9 cellular contexts compared by ENCODE assay signal in the genomic region with DNA sequence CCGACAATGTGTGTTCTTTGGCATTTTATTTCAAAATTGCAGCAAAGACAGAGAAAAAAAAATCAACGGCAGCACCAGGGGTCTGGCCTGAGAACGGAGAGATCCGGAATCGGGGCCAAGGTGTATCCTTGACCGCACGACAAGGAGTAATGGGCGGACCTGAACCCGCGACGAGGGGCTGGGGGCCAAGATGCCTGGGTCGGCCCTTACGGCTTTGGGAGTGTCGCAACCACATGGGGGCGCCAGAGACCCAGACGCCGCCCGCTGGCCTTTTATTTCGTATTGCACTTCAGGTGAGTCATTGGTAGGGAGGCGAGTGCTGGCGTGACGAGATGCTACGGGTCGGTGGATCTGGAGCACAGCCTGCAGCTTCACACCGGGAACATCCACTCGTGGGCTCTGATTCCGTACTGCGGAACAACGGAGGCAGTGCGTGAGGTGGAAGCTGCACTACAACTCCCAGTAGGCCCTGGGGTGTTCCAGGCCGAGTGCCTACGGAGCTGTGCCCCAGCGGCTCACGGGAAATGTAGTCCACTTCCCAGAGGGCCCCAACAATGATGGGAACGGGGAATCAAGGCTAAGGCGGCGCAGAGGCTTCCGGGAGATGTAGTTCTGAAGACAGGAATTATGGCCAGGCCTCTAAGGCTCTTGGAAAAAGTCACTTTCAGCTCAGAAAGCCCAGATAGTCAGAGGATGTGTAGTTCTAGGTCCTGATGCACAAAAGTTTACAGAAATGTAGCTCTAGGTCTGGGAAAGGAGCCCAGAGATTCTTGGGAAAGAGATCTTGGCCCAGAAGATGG. TPM values are rescaled to one million over a fixed set of nuclear protein-coding genes. Genes with fewer than 3 reads are reported as not detected.
DNase-seq lines count a peak whose midpoint lies in the region; ATAC-seq, FAIRE-seq and TF ChIP-seq lines count a peak whose summit lies in the region.
"Had no signal": no experiment of that assay in that cellular context is flagged by ENCODE, and none has a peak within 500 bp of the region (broad histone marks: within the 10 kb centered on the region; RNA-seq: fewer than 3 reads in every experiment).

No MANE protein-coding gene starts in this region.

- peak; percentile 93 for TF ChIP-seq RAD21 in HepG2 (CRISPR knock-in tag; IDR thresholded peaks at IDR 0.05)

- H3K36me3 ChIP-seq in HepG2 (replicated peaks in 1 of 2; ENCODE audit: control insufficient read depth in 1 of 2, insufficient read depth in 2 of 2, low read length in 2 of 2), result no peaks in the 10 kb centered on the region

- peaks cover 29% of the 10 kb centered on the region for H3K4me1 ChIP-seq in HepG2 (ENCODE audit: insufficient read depth, low read length)

- intact Hi-C loops in HepG2 (cut with micrococcal nuclease; ENCODE audit: unreplicated experiment), result loop anchor here (1.0 kb wide), 1 partner anchor 40 kb away; no protein-coding TSS in a partner anchor

- ATAC-seq in HG03460 (IDR thresholded peaks at IDR 0.05; ENCODE audit: unreplicated experiment), result peak; percentile 85
- ATAC-seq in HepG2, result peak; percentile 91

- H3K9ac ChIP-seq in HepG2 (ENCODE audit: insufficient read depth, low read depth, low read length), result peak overlapping the region; percentile 61

- H4K20me1 ChIP-seq in HepG2 (ENCODE audit: insufficient read depth, low read length), result no peaks in the 10 kb centered on the region

- H2AFZ ChIP-seq in HepG2 (ENCODE audit: low read length), result no peak overlapping the region

- POLR2A ChIA-PET in HepG2 (lab: Yijun Ruan, JAX), result interaction anchor here (0.9 to 2.3 kb wide), 8 partner anchors 11 to 175 kb away, joined by 3 to 53 read pairs (median 4); partner anchors contain the start of gene PPP1R15A

- no peak for TF ChIP-seq EP300 in HepG2 (IDR thresholded peaks at IDR 0.05; ENCODE audit: low read depth in 2 of 2, low read length in 2 of 2)
- TF ChIP-seq EP300 in HepG2 (CRISPR knock-in tag; IDR thresholded peaks at IDR 0.05; ENCODE audit: borderline replicate concordance), result no peak

- H3K4me2 ChIP-seq in HepG2 (ENCODE audit: low read depth, low read length), result peak overlapping the region; percentile 61

- WGBS in HepG2 (ENCODE audit: low lambda C conversion rate), result 48% methylated on average over 23 of the region's 38 CpGs

- CTCF ChIA-PET in HepG2 (lab: Yijun Ruan, JAX; ENCODE audit: low intra/inter-chr PET ratio, low total read pairs), result interaction anchor here (0.8 to 1.1 kb wide), 4 partner anchors 40 to 47 kb away, joined by 3 to 7 read pairs (median 4); partner anchors contain the start of gene HSD17B14

- H3K4me3 ChIP-seq in HepG2 (replicated peaks in 1 of 3; ENCODE audit: insufficient read depth in 1 of 3, low read depth in 2 of 3, low read length in 3 of 3), result peak overlapping the region; percentile 39 to 80 (median 59)

- DNase-seq in AML-193 (lab: John Stamatoyannopoulos, UW), result peak; percentile 52 to 62
- peak; percentile 93 for DNase-seq in GM19239 (ENCODE audit: insufficient read length, low spot score)
- DNase-seq in NCI-H69 (lab: John Stamatoyannopoulos, UW), result peak; percentile 97
- peak; percentile 68 to 74 for DNase-seq in activated CD4-positive, alpha-beta T cell treated with anti-CD3 and anti-CD28 coated beads, Interleukin-2, amount 50 U/mL, for 24 hours (ENCODE audit: low read depth in 1 of 2, low spot score in 1 of 2)
- peak; percentile 96 for DNase-seq in dermis blood vessel endothelial cell
- DNase-seq in HepG2 (ENCODE audit: low spot score), result peak; percentile 79
- DNase-seq in stimulated activated CD4-positive, alpha-beta T cell treated with anti-CD3 and anti-CD28 coated beads, Interleukin-2, amount 100 ng/mL, for 4 hours (ENCODE audit: low read depth), result peak; percentile 72

- H3K27me3 ChIP-seq in HepG2 (ENCODE audit: control insufficient read depth in 1 of 2, insufficient read depth in 2 of 2, low read length in 2 of 2), result no peaks in the 10 kb centered on the region

- peak in 1 of 2 experiments; percentile 39; a peak in 1 of 4 replicates for TF ChIP-seq POLR2A in HepG2 (IDR thresholded peaks at IDR 0.05; ENCODE audit: insufficient read depth in 1 of 2, low read depth in 2 of 2, low read length in 2 of 2)

- in situ Hi-C loops in HepG2 (cut with HindIII; ENCODE audit: extremely low pct_ligation_motif_present, low pct_unique_long_range_greater_than_20kb), result loop anchor here (5.0 kb wide), 1 partner anchor 42 kb away; the partner anchor contains the start of gene HSD17B14

- no TSS peak for BruUV-seq in HepG2 (replicated peaks; lab: Mats Ljungman, UMichigan)

- FAIRE-seq in GM19239 (lab: Jason Lieb, UNC) (peak; percentile 98), HepG2 (lab: Jason Lieb, UNC) (peak; percentile 83)

- H3K27ac ChIP-seq in HepG2 (ENCODE audit: extremely low read length, insufficient read depth, low read length), result no peak overlapping the region

- no peaks in the 10 kb centered on the region for H3K9me3 ChIP-seq in HepG2 (ENCODE audit: low read length)

- H3K79me2 ChIP-seq in HepG2 (ENCODE audit: insufficient read depth, low read length), result no peaks in the 10 kb centered on the region

- peak; percentile 97 for TF ChIP-seq CTCF in HepG2 (CRISPR knock-in tag; IDR thresholded peaks at IDR 0.05)

RNA-seq across cellular contexts. Expression of gene BCAT2, which starts 15.6 kb away (rescaled TPM):
- total RNA-seq in dermis blood vessel endothelial cell (40.7 and 56.7 TPM in 2 replicates), HepG2 (2016; rRNA removed; fragmentation: Illumina TruSeq; extraction: Trizol) (2.3 and 2.5 TPM in 2 replicates)
- 3.4 and 4.0 TPM in 2 replicates for total RNA-seq in HepG2 (2016; cell fraction: cytosol; rRNA removed; fragmentation: Illumina TruSeq; extraction: Trizol; ENCODE audit: low read depth)
- total RNA-seq in HepG2 (2016; cell fraction: insoluble cytoplasmic fraction; rRNA removed; fragmentation: Illumina TruSeq; extraction: Trizol), result 1.8 and 2.8 TPM in 2 replicates
- total RNA-seq in HepG2 (2016; cell fraction: membrane; rRNA removed; fragmentation: Illumina TruSeq; extraction: Trizol), result 4.9 and 6.9 TPM in 2 replicates
- 2.2 and 2.5 TPM in 2 replicates for total RNA-seq in HepG2 (2016; cell fraction: nucleus; rRNA removed; fragmentation: Illumina TruSeq; extraction: Trizol)
- polyA plus RNA-seq in HepG2 (2011; rRNA removed), result 3.6 TPM in 2 replicates
- 2.4 and 3.8 TPM in 2 replicates for polyA plus RNA-seq in HepG2 (2011; cell fraction: cytosol; rRNA removed)
- 4.8 and 5.7 TPM in 2 replicates for polyA plus RNA-seq in HepG2 (2011; cell fraction: nucleus; rRNA removed)
- 4.0 and 5.0 TPM in 2 replicates for polyA plus RNA-seq in HepG2 (2012)
- 4.8 and 6.1 TPM in 2 replicates for polyA plus RNA-seq in HepG2 (2016; cell fraction: cytosol; fragmentation: Illumina TruSeq; extraction: Trizol; ENCODE audit: low read depth)
- 2.6 and 3.5 TPM in 2 replicates for polyA plus RNA-seq in HepG2 (2016; cell fraction: insoluble cytoplasmic fraction; fragmentation: Illumina TruSeq; extraction: Trizol; ENCODE audit: low read depth)
- 6.4 and 7.9 TPM in 2 replicates for polyA plus RNA-seq in HepG2 (2016; cell fraction: membrane; fragmentation: Illumina TruSeq; extraction: Trizol; ENCODE audit: low read depth)
- polyA plus RNA-seq in HepG2 (2016; cell fraction: nucleus; fragmentation: Illumina TruSeq; extraction: Trizol; ENCODE audit: insufficient read depth, low read depth), result 2.4 and 5.2 TPM in 2 replicates
- polyA minus RNA-seq in HepG2 (2011; rRNA and poly(A)+ RNA removed; ENCODE audit: low replicate concordance), result 4.1 and 65.2 TPM in 2 replicates
- polyA minus RNA-seq in HepG2 (2011; cell fraction: cytosol; rRNA and poly(A)+ RNA removed), result 1.6 and 1.9 TPM in 2 replicates
- 1.6 and 2.3 TPM in 2 replicates for polyA minus RNA-seq in HepG2 (2011; cell fraction: nucleus; rRNA and poly(A)+ RNA removed)

RNA-seq across cellular contexts. Expression of gene FGF21, which starts 39.9 kb away (rescaled TPM):
- total RNA-seq in dermis blood vessel endothelial cell, result not detected in 2 replicates
- total RNA-seq in HepG2 (2016; rRNA removed; fragmentation: Illumina TruSeq; extraction: Trizol), result not detected in 2 replicates
- total RNA-seq in HepG2 (2016; cell fraction: cytosol; rRNA removed; fragmentation: Illumina TruSeq; extraction: Trizol; ENCODE audit: low read depth), result not detected in 2 replicates
- total RNA-seq in HepG2 (2016; cell fraction: insoluble cytoplasmic fraction; rRNA removed; fragmentation: Illumina TruSeq; extraction: Trizol), result not detected in 2 replicates
- not detected in 2 replicates for total RNA-seq in HepG2 (2016; cell fraction: membrane; rRNA removed; fragmentation: Illumina TruSeq; extraction: Trizol)
- not detected in 2 replicates for total RNA-seq in HepG2 (2016; cell fraction: nucleus; rRNA removed; fragmentation: Illumina TruSeq; extraction: Trizol)
- 0.17 TPM in 2 replicates for polyA plus RNA-seq in HepG2 (2011; rRNA removed)
- polyA plus RNA-seq in HepG2 (2011; cell fraction: cytosol; rRNA removed), result 0.08 and 0.12 TPM in 2 replicates
- polyA plus RNA-seq in HepG2 (2011; cell fraction: nucleus; rRNA removed), result 0.26 and 0.39 TPM in 2 replicates
- 0.60 TPM in 1 of 2 replicates, not detected in the other for polyA plus RNA-seq in HepG2 (2012)
- polyA plus RNA-seq in HepG2 (2016; cell fraction: cytosol; fragmentation: Illumina TruSeq; extraction: Trizol; ENCODE audit: low read depth), result not detected in 2 replicates
- not detected in 2 replicates for polyA plus RNA-seq in HepG2 (2016; cell fraction: insoluble cytoplasmic fraction; fragmentation: Illumina TruSeq; extraction: Trizol; ENCODE audit: low read depth)
- polyA plus RNA-seq in HepG2 (2016; cell fraction: membrane; fragmentation: Illumina TruSeq; extraction: Trizol; ENCODE audit: low read depth), result not detected in 2 replicates
- not detected in 2 replicates for polyA plus RNA-seq in HepG2 (2016; cell fraction: nucleus; fragmentation: Illumina TruSeq; extraction: Trizol; ENCODE audit: insufficient read depth, low read depth)
- polyA minus RNA-seq in HepG2 (2011; rRNA and poly(A)+ RNA removed; ENCODE audit: low replicate concordance), result not detected in 2 replicates
- polyA minus RNA-seq in HepG2 (2011; cell fraction: cytosol; rRNA and poly(A)+ RNA removed), result not detected in 2 replicates
- 0.37 TPM in 1 of 2 replicates, not detected in the other for polyA minus RNA-seq in HepG2 (2011; cell fraction: nucleus; rRNA and poly(A)+ RNA removed)
- total RNA-seq: T-helper 2 cell treated with Interferon-gamma antibody and Interleukin-4, amounts not matched to agents 100 ng/mL and 5 ng/mL, for 36 hours had no signal

RNA-seq across cellular contexts. Expression of gene HSD17B14, which starts 41.0 kb away (rescaled TPM):
- total RNA-seq in dermis blood vessel endothelial cell, result 1.5 and 8.0 TPM in 2 replicates
- 0.53 and 0.58 TPM in 2 replicates for total RNA-seq in HepG2 (2016; rRNA removed; fragmentation: Illumina TruSeq; extraction: Trizol)
- total RNA-seq in HepG2 (2016; cell fraction: cytosol; rRNA removed; fragmentation: Illumina TruSeq; extraction: Trizol; ENCODE audit: low read depth), result 0.44 TPM in 1 of 2 replicates, not detected in the other
- total RNA-seq in HepG2 (2016; cell fraction: insoluble cytoplasmic fraction; rRNA removed; fragmentation: Illumina TruSeq; extraction: Trizol), result 0.64 and 0.97 TPM in 2 replicates
- 0.34 and 0.49 TPM in 2 replicates for total RNA-seq in HepG2 (2016; cell fraction: membrane; rRNA removed; fragmentation: Illumina TruSeq; extraction: Trizol)
- total RNA-seq in HepG2 (2016; cell fraction: nucleus; rRNA removed; fragmentation: Illumina TruSeq; extraction: Trizol), result not detected in 2 replicates
- 1.2 and 1.8 TPM in 2 replicates for polyA plus RNA-seq in HepG2 (2011; rRNA removed)
- polyA plus RNA-seq in HepG2 (2011; cell fraction: cytosol; rRNA removed), result 1.4 and 1.5 TPM in 2 replicates
- polyA plus RNA-seq in HepG2 (2011; cell fraction: nucleus; rRNA removed), result 3.6 and 4.3 TPM in 2 replicates
- polyA plus RNA-seq in HepG2 (2012), result 0.72 and 0.89 TPM in 2 replicates
- polyA plus RNA-seq in HepG2 (2016; cell fraction: cytosol; fragmentation: Illumina TruSeq; extraction: Trizol; ENCODE audit: low read depth), result 0.35 and 0.58 TPM in 2 replicates
- 1.1 TPM in 2 replicates for polyA plus RNA-seq in HepG2 (2016; cell fraction: insoluble cytoplasmic fraction; fragmentation: Illumina TruSeq; extraction: Trizol; ENCODE audit: low read depth)
- polyA plus RNA-seq in HepG2 (2016; cell fraction: membrane; fragmentation: Illumina TruSeq; extraction: Trizol; ENCODE audit: low read depth), result 0.64 and 0.69 TPM in 2 replicates
- polyA plus RNA-seq in HepG2 (2016; cell fraction: nucleus; fragmentation: Illumina TruSeq; extraction: Trizol; ENCODE audit: insufficient read depth, low read depth), result 0.97 and 0.98 TPM in 2 replicates
- polyA minus RNA-seq in HepG2 (2011; rRNA and poly(A)+ RNA removed; ENCODE audit: low replicate concordance), result 0.33 and 0.62 TPM in 2 replicates
- polyA minus RNA-seq in HepG2 (2011; cell fraction: cytosol; rRNA and poly(A)+ RNA removed), result not detected in 2 replicates
- 0.77 and 2.0 TPM in 2 replicates for polyA minus RNA-seq in HepG2 (2011; cell fraction: nucleus; rRNA and poly(A)+ RNA removed)

RNA-seq across cellular contexts. Expression of gene FUT1, which starts 42.8 kb away (rescaled TPM):
- total RNA-seq in dermis blood vessel endothelial cell, result 8.1 and 10.9 TPM in 2 replicates
- 0.07 TPM in 2 replicates for total RNA-seq in HepG2 (2016; rRNA removed; fragmentation: Illumina TruSeq; extraction: Trizol)
- total RNA-seq in HepG2 (2016; cell fraction: cytosol; rRNA removed; fragmentation: Illumina TruSeq; extraction: Trizol; ENCODE audit: low read depth), result not detected in 2 replicates
- 0.09 TPM in 1 of 2 replicates, not detected in the other for total RNA-seq in HepG2 (2016; cell fraction: insoluble cytoplasmic fraction; rRNA removed; fragmentation: Illumina TruSeq; extraction: Trizol)
- 0.07 and 0.09 TPM in 2 replicates for total RNA-seq in HepG2 (2016; cell fraction: membrane; rRNA removed; fragmentation: Illumina TruSeq; extraction: Trizol)
- total RNA-seq in HepG2 (2016; cell fraction: nucleus; rRNA removed; fragmentation: Illumina TruSeq; extraction: Trizol), result 0.09 TPM in 1 of 2 replicates, not detected in the other
- 1.1 and 1.5 TPM in 2 replicates for polyA plus RNA-seq in HepG2 (2011; rRNA removed)
- 0.71 and 0.98 TPM in 2 replicates for polyA plus RNA-seq in HepG2 (2011; cell fraction: cytosol; rRNA removed)
- 2.0 and 2.5 TPM in 2 replicates for polyA plus RNA-seq in HepG2 (2011; cell fraction: nucleus; rRNA removed)
- polyA plus RNA-seq in HepG2 (2012), result 0.47 and 1.7 TPM in 2 replicates
- polyA plus RNA-seq in HepG2 (2016; cell fraction: cytosol; fragmentation: Illumina TruSeq; extraction: Trizol; ENCODE audit: low read depth), result not detected in 2 replicates
- polyA plus RNA-seq in HepG2 (2016; cell fraction: insoluble cytoplasmic fraction; fragmentation: Illumina TruSeq; extraction: Trizol; ENCODE audit: low read depth), result not detected in 2 replicates
- 0.14 TPM in 1 of 2 replicates, not detected in the other for polyA plus RNA-seq in HepG2 (2016; cell fraction: membrane; fragmentation: Illumina TruSeq; extraction: Trizol; ENCODE audit: low read depth)
- 0.26 TPM in 1 of 2 replicates, not detected in the other for polyA plus RNA-seq in HepG2 (2016; cell fraction: nucleus; fragmentation: Illumina TruSeq; extraction: Trizol; ENCODE audit: insufficient read depth, low read depth)
- polyA minus RNA-seq in HepG2 (2011; rRNA and poly(A)+ RNA removed; ENCODE audit: low replicate concordance), result 1.8 and 2.9 TPM in 2 replicates
- 0.97 and 0.99 TPM in 2 replicates for polyA minus RNA-seq in HepG2 (2011; cell fraction: cytosol; rRNA and poly(A)+ RNA removed)
- 0.64 and 1.5 TPM in 2 replicates for polyA minus RNA-seq in HepG2 (2011; cell fraction: nucleus; rRNA and poly(A)+ RNA removed)

RNA-seq across cellular contexts. Expression of gene IZUMO1, which starts 48.5 kb away (rescaled TPM):
- total RNA-seq in dermis blood vessel endothelial cell (0.17 and 0.28 TPM in 2 replicates), HepG2 (2016; rRNA removed; fragmentation: Illumina TruSeq; extraction: Trizol) (0.22 TPM in 1 of 2 replicates, not detected in the other)
- not detected in 2 replicates for total RNA-seq in HepG2 (2016; cell fraction: cytosol; rRNA removed; fragmentation: Illumina TruSeq; extraction: Trizol; ENCODE audit: low read depth)
- 0.11 TPM in 1 of 2 replicates, not detected in the other for total RNA-seq in HepG2 (2016; cell fraction: insoluble cytoplasmic fraction; rRNA removed; fragmentation: Illumina TruSeq; extraction: Trizol)
- total RNA-seq in HepG2 (2016; cell fraction: membrane; rRNA removed; fragmentation: Illumina TruSeq; extraction: Trizol), result 0.59 TPM in 1 of 2 replicates, not detected in the other
- not detected in 2 replicates for total RNA-seq in HepG2 (2016; cell fraction: nucleus; rRNA removed; fragmentation: Illumina TruSeq; extraction: Trizol)
- polyA plus RNA-seq in HepG2 (2011; rRNA removed), result 0.07 and 0.16 TPM in 2 replicates
- polyA plus RNA-seq in HepG2 (2011; cell fraction: cytosol; rRNA removed), result not detected in 2 replicates
- 1.2 and 1.7 TPM in 2 replicates for polyA plus RNA-seq in HepG2 (2011; cell fraction: nucleus; rRNA removed)
- 0.09 and 0.50 TPM in 2 replicates for polyA plus RNA-seq in HepG2 (2012)
- polyA plus RNA-seq in HepG2 (2016; cell fraction: cytosol; fragmentation: Illumina TruSeq; extraction: Trizol; ENCODE audit: low read depth), result not detected in 2 replicates
- polyA plus RNA-seq in HepG2 (2016; cell fraction: insoluble cytoplasmic fraction; fragmentation: Illumina TruSeq; extraction: Trizol; ENCODE audit: low read depth), result not detected in 2 replicates
- polyA plus RNA-seq in HepG2 (2016; cell fraction: membrane; fragmentation: Illumina TruSeq; extraction: Trizol; ENCODE audit: low read depth), result not detected in 2 replicates
- polyA plus RNA-seq in HepG2 (2016; cell fraction: nucleus; fragmentation: Illumina TruSeq; extraction: Trizol; ENCODE audit: insufficient read depth, low read depth), result 0.46 and 0.85 TPM in 2 replicates
- 0.30 TPM in 1 of 2 replicates, not detected in the other for polyA minus RNA-seq in HepG2 (2011; rRNA and poly(A)+ RNA removed; ENCODE audit: low replicate concordance)
- polyA minus RNA-seq in HepG2 (2011; cell fraction: cytosol; rRNA and poly(A)+ RNA removed), result not detected in 2 replicates
- 0.37 and 0.39 TPM in 2 replicates for polyA minus RNA-seq in HepG2 (2011; cell fraction: nucleus; rRNA and poly(A)+ RNA removed)
- total RNA-seq: T-helper 2 cell treated with Interferon-gamma antibody and Interleukin-4, amounts not matched to agents 100 ng/mL and 5 ng/mL, for 36 hours had no signal
